Comparison of ENCODE assay signal across 8 cellular contexts in genomic region chr3:15377961-15378791, GRCh38. TPM values are rescaled to one million over a fixed set of nuclear protein-coding genes. Genes with fewer than 3 reads are reported as not detected.
DNase-seq lines count a peak whose midpoint lies in the region; ATAC-seq and TF ChIP-seq lines count a peak whose summit lies in the region.

No MANE protein-coding gene starts in this region.

- TF ChIP-seq CTCF in VCaP (conservative IDR thresholded peaks at IDR 0.05) (peak; percentile 96), spleen (IDR thresholded peaks at IDR 0.05 in 8 of 11, conservative IDR thresholded peaks at IDR 0.05 in 3 of 11) (peak; percentile 68 to 96 (median 92))

- H3K27ac Mint-ChIP-seq in immature natural killer cell: peak overlapping the region; percentile 89 to 96 (median 95)

- peak overlapping the region; percentile 68 for H3K27ac ChIP-seq in ACC112 (ENCODE audit: low read depth, low read length)
- no peak overlapping the region for H3K27ac ChIP-seq in VCaP
- peak overlapping the region; percentile 30 to 79 (median 71) for H3K27ac ChIP-seq in spleen

- H3K4me1 ChIP-seq in ACC112 (ENCODE audit: control insufficient read depth, insufficient read depth, low read length, unreplicated experiment) (peaks cover 3% of the 10 kb centered on the region), spleen (peaks cover 0 to 23% (median 8%) of the 10 kb centered on the region in 6 donors)

- no peaks in the 10 kb centered on the region for H3K36me3 ChIP-seq in ACC112 (ENCODE audit: insufficient read depth, low read length)
- H3K36me3 ChIP-seq in spleen: no peaks in the 10 kb centered on the region

- intact Hi-C loops in spleen (cut with DNase I; ENCODE audit: low total_unique reads): loop anchor here (2.0 kb wide), 1 partner anchor 109 kb away; no protein-coding TSS in a partner anchor

- 23 to 27% (median 26%) methylated on average over 16 of the region's 16 CpGs for WGBS in spleen, 5 donors

- H3K9me3 Mint-ChIP-seq in immature natural killer cell: no peaks in the 10 kb centered on the region

- ATAC-seq in GM18873 (IDR thresholded peaks at IDR 0.05; ENCODE audit: low FRiP score, unreplicated experiment) (peak; percentile 83), HG03139 (IDR thresholded peaks at IDR 0.05; ENCODE audit: unreplicated experiment) (peak; percentile 73)

- in situ Hi-C loops in T47D (cut with HindIII; ENCODE audit: low pct_unique_long_range_greater_than_20kb, low sequenced_read_pairs): no loop called here

- no peaks in the 10 kb centered on the region for H3K79me2 ChIP-seq in ACC112 (ENCODE audit: control insufficient read depth, insufficient read depth, low read length, unreplicated experiment)

- no peaks in the 10 kb centered on the region for H3K27me3 ChIP-seq in ACC112 (ENCODE audit: insufficient read depth, low read length)
- H3K27me3 ChIP-seq in spleen (replicated peaks in 1 of 7): no peaks in the 10 kb centered on the region

- H2AFZ ChIP-seq in ACC112 (ENCODE audit: low read length, unreplicated experiment): peak overlapping the region; percentile 91

- peaks cover 8 to 10% of the 10 kb centered on the region in 2 donors for H3K4me1 Mint-ChIP-seq in immature natural killer cell

- peak overlapping the region in 3 of 5 donors; percentile 2 to 31 (median 10) for H3K4me3 Mint-ChIP-seq in immature natural killer cell

- no peaks in the 10 kb centered on the region for H3K36me3 Mint-ChIP-seq in immature natural killer cell

- DNase-seq in NCI-H2196 treated with DMSO at 0.1 percent for 48 hours (lab: John Stamatoyannopoulos, UW; ENCODE audit: unreplicated experiment): peak; percentile 53
- DNase-seq in T47D (ENCODE audit: low read depth in 1 of 2, low spot score in 1 of 2): peak; percentile 30 to 96
- DNase-seq in immature natural killer cell: peak; percentile 93 to 95 (median 95)
- peak; percentile 95 for DNase-seq in spleen

- no peak for TF ChIP-seq POLR2A in spleen (IDR thresholded peaks at IDR 0.05)

- H3K4me3 ChIP-seq in ACC112 (ENCODE audit: low read depth, low read length) (no peak overlapping the region), spleen (peak overlapping the region in 1 of 8 donors; percentile 44)

- H3K27me3 Mint-ChIP-seq in immature natural killer cell (ENCODE audit: low read depth in 3 of 3): peaks cover 0 to 3% (median 1%) of the 10 kb centered on the region in 3 donors

- H3K9me3 ChIP-seq in spleen: no peaks in the 10 kb centered on the region

RNA-seq across cellular contexts. Expression of gene SH3BP5, which starts 45.8 kb away (rescaled TPM):
- 100 to 1,000 TPM in 1 of 3 donors, 10 to 100 TPM in 2; 52.1 to 160 (median 67.4) TPM for polyA plus RNA-seq in immature natural killer cell
- total RNA-seq in spleen: 10 to 100 TPM; 46.6 to 75.0 (median 62.3) TPM
- polyA plus RNA-seq in spleen: 10 to 100 TPM; 36.4 to 46.0 (median 39.7) TPM

RNA-seq across cellular contexts. Expression of gene METTL6, which starts 49.2 kb away (rescaled TPM):
- polyA plus RNA-seq in immature natural killer cell: 10 to 100 TPM in 2 of 3 donors, 1 to 10 TPM in 1; 2.3 to 20.3 (median 13.1) TPM
- 10 to 100 TPM; 13.4 to 18.8 (median 15.9) TPM for total RNA-seq in spleen
- 10 to 100 TPM in 2 of 3 donors, 1 to 10 TPM in 1; 6.4 to 11.4 (median 10.2) TPM for polyA plus RNA-seq in spleen

RNA-seq across cellular contexts. Expression of gene EAF1, which starts 49.2 kb away (rescaled TPM):
- 10 to 100 TPM; 14.4 to 24.0 (median 14.6) TPM for polyA plus RNA-seq in immature natural killer cell
- 10 to 100 TPM; 21.7 to 40.8 (median 28.4) TPM for total RNA-seq in spleen
- 1 to 10 TPM; 3.0 to 7.0 (median 4.0) TPM for polyA plus RNA-seq in spleen
